ENCODE assay signal across 9 cellular contexts in the genomic region with DNA sequence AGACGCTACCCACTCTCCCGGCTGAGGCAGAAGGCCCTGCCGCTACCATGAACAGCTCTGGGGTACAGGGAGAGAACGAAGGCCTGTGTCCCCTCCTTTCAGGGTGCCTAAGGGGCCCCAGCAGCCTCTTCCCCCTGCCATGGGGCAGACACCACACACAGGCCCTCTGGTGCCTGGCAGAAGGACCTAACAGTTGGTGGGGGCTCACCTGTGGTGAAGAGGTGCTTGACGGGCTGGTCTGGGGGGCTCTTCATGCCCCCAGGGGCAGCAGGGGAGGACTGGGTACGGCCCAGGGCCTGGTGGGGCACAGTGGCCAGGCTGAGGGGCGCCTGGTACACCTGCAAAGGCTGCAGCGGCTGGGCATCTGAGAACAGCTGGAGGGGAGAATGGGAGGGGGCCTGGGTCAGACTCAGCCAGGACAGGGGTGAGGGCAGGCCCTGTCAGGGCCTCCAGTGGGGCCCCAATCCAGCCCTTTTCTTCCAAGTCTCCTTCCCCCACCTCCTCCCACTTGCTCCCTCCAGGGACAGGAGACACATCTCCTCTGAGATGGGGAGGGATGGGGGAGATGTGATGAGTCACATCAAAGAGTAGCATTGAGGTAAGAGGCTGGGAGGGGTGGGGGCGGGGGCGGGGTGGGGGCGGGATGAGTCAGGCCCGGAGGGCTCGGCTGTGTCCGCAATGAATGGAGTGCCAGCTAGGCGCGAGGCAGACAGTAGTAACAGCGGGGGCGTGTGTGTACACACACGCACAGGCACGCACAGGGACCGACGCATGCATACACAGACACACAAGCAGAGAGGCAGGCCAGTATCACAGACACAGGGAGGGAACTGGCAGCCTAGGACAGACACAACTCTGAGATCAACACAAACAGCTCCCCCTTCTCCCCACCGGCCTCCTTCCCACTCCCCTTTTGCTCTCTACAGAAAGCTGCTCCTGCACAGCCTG. TPM values are rescaled to one million over a fixed set of nuclear protein-coding genes. Genes with fewer than 3 reads are reported as not detected.
DNase-seq lines count a peak whose midpoint lies in the region; ATAC-seq and TF ChIP-seq lines count a peak whose summit lies in the region.
"Had no signal": no experiment of that assay in that cellular context is flagged by ENCODE, and none has a peak within 500 bp of the region (broad histone marks: within the 10 kb centered on the region; RNA-seq: fewer than 3 reads in every experiment).

No MANE protein-coding gene starts in this region.

- H3K27me3 ChIP-seq in CD8-positive, alpha-beta T cell (ENCODE audit: insufficient read depth, low read length): no peaks in the 10 kb centered on the region

- H3K4me1 ChIP-seq in CD8-positive, alpha-beta T cell (ENCODE audit: insufficient read depth, low read length): no peaks in the 10 kb centered on the region

- ATAC-seq in CD8-positive, alpha-beta T cell: peak; percentile 71
- ATAC-seq in activated T-cell treated with anti-CD3 and anti-CD28 coated beads, Interleukin-2, amount 50 U/mL, for 4 hours: peak; percentile 93 to 94
- ATAC-seq in sciatic nerve: peak; percentile 45
- no peak for ATAC-seq in GM18498 (IDR thresholded peaks at IDR 0.05; ENCODE audit: unreplicated experiment)
- no peak for ATAC-seq in HG03342 (IDR thresholded peaks at IDR 0.05; ENCODE audit: unreplicated experiment)

- H3K27ac ChIP-seq in CD8-positive, alpha-beta T cell (ENCODE audit: low read depth, low read length): no peak overlapping the region

- H3K27ac Mint-ChIP-seq in CD8-positive, alpha-beta T cell: peak overlapping the region; percentile 72

- no peak for TF ChIP-seq CTCF in CD8-positive, alpha-beta T cell (IDR thresholded peaks at IDR 0.05)
- no peak for TF ChIP-seq CTCF in fibroblast of pulmonary artery (IDR thresholded peaks at IDR 0.05; ENCODE audit: low read length, missing control alignments)

- peak in 5 of 7 experiments; percentile 14 to 61 (median 33) for DNase-seq in CD8-positive, alpha-beta T cell
- DNase-seq in NCI-H2227 (lab: John Stamatoyannopoulos, UW; ENCODE audit: unreplicated experiment): peak; percentile 84
- DNase-seq in activated T-cell treated with anti-CD3 and anti-CD28 coated beads, Interleukin-2, amount 50 U/mL, for 4 hours: peak; percentile 64
- peak; percentile 88 for DNase-seq in fibroblast of pulmonary artery (ENCODE audit: low read depth)
- DNase-seq in sciatic nerve (ENCODE audit: low spot score): no peak
- DNase-seq in inferior parietal cortex (ENCODE audit: extremely low spot score): no peak
- DNase-seq: naive B cell had no signal

- intact Hi-C loops in CD8-positive, alpha-beta T cell (cut with DNase I, micrococcal nuclease): loop anchor here in 1 of 2 experiments (2.0 kb wide), 1 partner anchor 16 kb away; the partner anchor contains the start of gene G6PC3
- intact Hi-C loops in sciatic nerve (cut with DNase I): loop anchor here (5.0 kb wide), 1 partner anchor 1779 kb away; no protein-coding TSS in a partner anchor

- POLR2A ChIA-PET in CD8-positive, alpha-beta T cell (lab: Charles Lee): no interaction called here

- peaks cover 17% of the 10 kb centered on the region for H3K36me3 ChIP-seq in CD8-positive, alpha-beta T cell (ENCODE audit: insufficient read depth, low read length)

- no peaks in the 10 kb centered on the region for H3K27me3 Mint-ChIP-seq in CD8-positive, alpha-beta T cell (ENCODE audit: low read depth)
- H3K27me3 Mint-ChIP-seq in activated T-cell treated with anti-CD3 and anti-CD28 coated beads, Interleukin-2, amount 50 U/mL, for 4 hours (ENCODE audit: low read depth): no peaks in the 10 kb centered on the region
- H3K27me3 Mint-ChIP-seq: naive B cell had no signal

- peaks cover 63% of the 10 kb centered on the region for H3K36me3 Mint-ChIP-seq in CD8-positive, alpha-beta T cell
- peaks cover 19% of the 10 kb centered on the region for H3K36me3 Mint-ChIP-seq in activated T-cell treated with anti-CD3 and anti-CD28 coated beads, Interleukin-2, amount 50 U/mL, for 4 hours (ENCODE audit: insufficient read depth)

- H3K4me3 Mint-ChIP-seq in CD8-positive, alpha-beta T cell: no peak overlapping the region
- H3K4me3 Mint-ChIP-seq in activated T-cell treated with anti-CD3 and anti-CD28 coated beads, Interleukin-2, amount 50 U/mL, for 4 hours: no peak overlapping the region
- H3K4me3 Mint-ChIP-seq: naive B cell had no signal

- peaks cover 2% of the 10 kb centered on the region for H3K4me1 Mint-ChIP-seq in CD8-positive, alpha-beta T cell (ENCODE audit: low read depth)
- H3K4me1 Mint-ChIP-seq in activated T-cell treated with anti-CD3 and anti-CD28 coated beads, Interleukin-2, amount 50 U/mL, for 4 hours (ENCODE audit: low read depth): peaks cover 19% of the 10 kb centered on the region

- H3K9me3 ChIP-seq in CD8-positive, alpha-beta T cell (ENCODE audit: low read length): no peaks in the 10 kb centered on the region

- H3K9me3 Mint-ChIP-seq in CD8-positive, alpha-beta T cell: no peaks in the 10 kb centered on the region
- H3K9me3 Mint-ChIP-seq in activated T-cell treated with anti-CD3 and anti-CD28 coated beads, Interleukin-2, amount 50 U/mL, for 4 hours: no peaks in the 10 kb centered on the region
- H3K9me3 Mint-ChIP-seq: naive B cell had no signal

- H3K4me3 ChIP-seq in CD8-positive, alpha-beta T cell (ENCODE audit: low read depth, low read length): no peak overlapping the region
- H3K4me3 ChIP-seq in fibroblast of pulmonary artery (replicated peaks; ENCODE audit: low read depth, low read length): no peak overlapping the region

- CTCF ChIA-PET in CD8-positive, alpha-beta T cell (lab: Charles Lee): interaction anchor here (0.8 to 1.5 kb wide), 3 partner anchors 15 to 143 kb away, joined by 3 read pairs; no protein-coding TSS in a partner anchor

RNA-seq across cellular contexts. Expression of gene G6PC3, which starts 16.1 kb away (rescaled TPM):
- total RNA-seq in CD8-positive, alpha-beta T cell: 1 to 10 TPM; 4.8 to 5.9 TPM
- 10 to 100 TPM; 24.7 to 28.4 (median 24.9) TPM for total RNA-seq in activated T-cell treated with anti-CD3 and anti-CD28 coated beads, Interleukin-2, amount 50 U/mL, for 4 hours
- total RNA-seq in sciatic nerve: 38.3 TPM

RNA-seq across cellular contexts. Expression of gene LSM12, which starts 20.2 kb away (rescaled TPM):
- 10 to 100 TPM; 39.8 to 40.5 TPM for total RNA-seq in CD8-positive, alpha-beta T cell
- total RNA-seq in activated T-cell treated with anti-CD3 and anti-CD28 coated beads, Interleukin-2, amount 50 U/mL, for 4 hours: 10 to 100 TPM; 77.6 to 88.2 (median 85.9) TPM
- total RNA-seq in sciatic nerve: 32.5 TPM

RNA-seq across cellular contexts. Expression of gene HDAC5, which starts 36.8 kb away (rescaled TPM):
- total RNA-seq in CD8-positive, alpha-beta T cell: 10 to 100 TPM; 95.6 to 96.3 TPM
- 10 to 100 TPM; 14.6 to 19.7 (median 16.2) TPM for total RNA-seq in activated T-cell treated with anti-CD3 and anti-CD28 coated beads, Interleukin-2, amount 50 U/mL, for 4 hours
- total RNA-seq in sciatic nerve: 63.5 TPM

RNA-seq across cellular contexts. Expression of gene HROB, which starts 55.1 kb away (rescaled TPM):
- total RNA-seq in CD8-positive, alpha-beta T cell: 1 to 10 TPM; 4.0 to 4.9 TPM
- total RNA-seq in activated T-cell treated with anti-CD3 and anti-CD28 coated beads, Interleukin-2, amount 50 U/mL, for 4 hours: 1 to 10 TPM; 6.4 to 9.4 (median 7.9) TPM
- total RNA-seq in sciatic nerve: 0.85 TPM

Comparison
In these comparisons a context has a peak if more than half of its experiments do, and no peak if none do; other contexts are left out.
1. ATAC-seq: peak in CD8-positive, alpha-beta T cell (single experiment), activated T-cell treated with anti-CD3 and anti-CD28 coated beads, Interleukin-2, amount 50 U/mL, for 4 hours (2 of 2) and sciatic nerve (single experiment); none in GM18498 (single experiment) and HG03342 (single experiment).
2. DNase-seq: peak in CD8-positive, alpha-beta T cell (5 of 7), NCI-H2227 (single experiment), activated T-cell treated with anti-CD3 and anti-CD28 coated beads, Interleukin-2, amount 50 U/mL, for 4 hours (single experiment) and fibroblast of pulmonary artery (single experiment); none in sciatic nerve (single experiment) and inferior parietal cortex (single experiment).